Comparison of ENCODE assay signal across 1 cellular context in the genomic region with DNA sequence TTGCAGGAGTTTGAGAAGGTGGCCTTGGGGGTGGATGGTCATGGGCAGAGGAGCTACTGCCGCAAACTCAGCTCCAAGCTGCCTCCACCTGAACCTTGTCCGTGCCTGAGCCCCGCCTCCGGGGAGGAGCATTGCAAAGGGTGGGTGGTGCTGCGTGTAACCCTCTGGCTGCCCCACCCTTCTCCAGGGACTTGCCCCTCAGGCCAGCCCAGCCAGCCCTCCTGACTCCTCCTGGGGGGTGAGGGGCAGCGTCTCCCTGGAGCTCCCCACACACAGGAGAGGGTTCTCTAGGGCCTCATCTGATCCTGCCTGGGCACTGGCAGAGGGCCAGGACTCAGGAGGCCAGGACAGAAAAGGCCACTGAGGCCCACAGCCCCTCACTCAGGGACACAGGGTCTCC.
TF ChIP-seq lines count a peak whose summit lies in the region.

No MANE protein-coding gene starts in this region.

TF ChIP-seq in Ishikawa, 13 proteins besides CTCF, POLR2A, EP300 and RAD21 (continued from another document):
- TF ChIP-seq, protein P1, sequence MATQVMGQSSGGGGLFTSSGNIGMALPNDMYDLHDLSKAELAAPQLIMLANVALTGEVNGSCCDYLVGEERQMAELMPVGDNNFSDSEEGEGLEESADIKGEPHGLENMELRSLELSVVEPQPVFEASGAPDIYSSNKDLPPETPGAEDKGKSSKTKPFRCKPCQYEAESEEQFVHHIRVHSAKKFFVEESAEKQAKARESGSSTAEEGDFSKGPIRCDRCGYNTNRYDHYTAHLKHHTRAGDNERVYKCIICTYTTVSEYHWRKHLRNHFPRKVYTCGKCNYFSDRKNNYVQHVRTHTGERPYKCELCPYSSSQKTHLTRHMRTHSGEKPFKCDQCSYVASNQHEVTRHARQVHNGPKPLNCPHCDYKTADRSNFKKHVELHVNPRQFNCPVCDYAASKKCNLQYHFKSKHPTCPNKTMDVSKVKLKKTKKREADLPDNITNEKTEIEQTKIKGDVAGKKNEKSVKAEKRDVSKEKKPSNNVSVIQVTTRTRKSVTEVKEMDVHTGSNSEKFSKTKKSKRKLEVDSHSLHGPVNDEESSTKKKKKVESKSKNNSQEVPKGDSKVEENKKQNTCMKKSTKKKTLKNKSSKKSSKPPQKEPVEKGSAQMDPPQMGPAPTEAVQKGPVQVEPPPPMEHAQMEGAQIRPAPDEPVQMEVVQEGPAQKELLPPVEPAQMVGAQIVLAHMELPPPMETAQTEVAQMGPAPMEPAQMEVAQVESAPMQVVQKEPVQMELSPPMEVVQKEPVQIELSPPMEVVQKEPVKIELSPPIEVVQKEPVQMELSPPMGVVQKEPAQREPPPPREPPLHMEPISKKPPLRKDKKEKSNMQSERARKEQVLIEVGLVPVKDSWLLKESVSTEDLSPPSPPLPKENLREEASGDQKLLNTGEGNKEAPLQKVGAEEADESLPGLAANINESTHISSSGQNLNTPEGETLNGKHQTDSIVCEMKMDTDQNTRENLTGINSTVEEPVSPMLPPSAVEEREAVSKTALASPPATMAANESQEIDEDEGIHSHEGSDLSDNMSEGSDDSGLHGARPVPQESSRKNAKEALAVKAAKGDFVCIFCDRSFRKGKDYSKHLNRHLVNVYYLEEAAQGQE (IDR thresholded peaks at IDR 0.05; ENCODE audit: low read depth) = no peak
